ENCODE assay signal across 1 cellular context in genomic region chr13:109568273-109568900, GRCh38.
TF ChIP-seq lines count a peak whose summit lies in the region.

No MANE protein-coding gene starts in this region.

TF ChIP-seq in SK-N-SH, 30 proteins besides CTCF, POLR2A, EP300 and RAD21 (continued from another document):
- TF ChIP-seq, protein P1, sequence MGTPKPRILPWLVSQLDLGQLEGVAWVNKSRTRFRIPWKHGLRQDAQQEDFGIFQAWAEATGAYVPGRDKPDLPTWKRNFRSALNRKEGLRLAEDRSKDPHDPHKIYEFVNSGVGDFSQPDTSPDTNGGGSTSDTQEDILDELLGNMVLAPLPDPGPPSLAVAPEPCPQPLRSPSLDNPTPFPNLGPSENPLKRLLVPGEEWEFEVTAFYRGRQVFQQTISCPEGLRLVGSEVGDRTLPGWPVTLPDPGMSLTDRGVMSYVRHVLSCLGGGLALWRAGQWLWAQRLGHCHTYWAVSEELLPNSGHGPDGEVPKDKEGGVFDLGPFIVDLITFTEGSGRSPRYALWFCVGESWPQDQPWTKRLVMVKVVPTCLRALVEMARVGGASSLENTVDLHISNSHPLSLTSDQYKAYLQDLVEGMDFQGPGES (IDR thresholded peaks at IDR 0.05; ENCODE audit: low read depth, low read length): no peak
- TF ChIP-seq REST (IDR thresholded peaks at IDR 0.05; ENCODE audit: low read depth, low read length): no peak
- TF ChIP-seq RCOR1 (IDR thresholded peaks at IDR 0.05; ENCODE audit: low read length): peak; percentile 55; the same call in 1 of the 2 replicates
- TF ChIP-seq EZH2phosphoT487 (IDR thresholded peaks at IDR 0.05; ENCODE audit: borderline replicate concordance, low read depth): no peak
- TF ChIP-seq CHD2 (IDR thresholded peaks at IDR 0.05; ENCODE audit: low read length, partially characterized antibody): peak; percentile 14
